Comparison of ENCODE assay signal across 26 cellular contexts in the genomic region with DNA sequence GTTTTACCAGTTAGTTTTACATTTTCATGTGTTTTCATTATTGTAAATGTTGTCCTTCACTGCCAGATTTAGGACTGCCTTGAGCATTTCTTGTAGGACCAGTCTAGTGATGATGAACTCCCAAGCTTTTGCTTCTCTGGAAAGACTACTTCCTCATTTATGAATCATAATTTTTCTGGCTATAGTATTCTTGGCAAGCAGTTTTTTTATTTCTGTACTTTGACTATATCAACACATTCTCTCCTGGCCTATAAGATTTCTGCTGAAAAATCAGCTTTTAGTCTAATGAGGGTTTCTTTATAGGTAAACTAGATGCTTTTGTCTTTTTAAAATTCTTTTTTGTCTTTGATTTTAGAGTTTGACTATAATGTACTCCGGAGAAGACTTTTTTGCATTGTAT.
"Had no signal": no experiment of that assay in that cellular context is flagged by ENCODE, and none has a peak within 500 bp of the region (broad histone marks: within the 10 kb centered on the region; RNA-seq: fewer than 3 reads in every experiment).

No MANE protein-coding gene starts in this region.

- ATAC-seq: natural killer cell; right lobe of liver; stimulated activated memory B cell treated with anti-CD40 and anti-IgM and Interleukin-4, amounts not matched to agents 10 μg/mL and 1 μg/mL and 100 μg/mL, for 72 hours; stimulated activated naive CD8-positive, alpha-beta T cell treated with anti-CD3 and anti-CD28 coated beads, Interleukin-15, amount 100 ng/mL, for 72 hours had no signal

- H3K9me3 ChIP-seq: ovary, right lobe of liver, testis, thyroid gland, vagina had no signal

- H3K27ac Mint-ChIP-seq: mesothelial cell of epicardium; naive B cell; natural killer cell; nephron progenitor cell; progenitor cell of endocrine pancreas; stimulated activated memory B cell treated with anti-CD40 and anti-IgM and Interleukin-4, amounts not matched to agents 10 μg/mL and 1 μg/mL and 100 μg/mL, for 72 hours; stimulated activated naive CD8-positive, alpha-beta T cell treated with anti-CD3 and anti-CD28 coated beads, Interleukin-15, amount 100 ng/mL, for 72 hours had no signal

- H3K36me3 ChIP-seq: left ventricle myocardium inferior, ovary, right atrium auricular region, right lobe of liver, thyroid gland, transverse colon, upper lobe of left lung, vagina had no signal

- H3K27ac ChIP-seq: left ventricle myocardium inferior, ovary, right atrium auricular region, right lobe of liver, testis, thyroid gland, transverse colon, upper lobe of left lung, vagina had no signal

- H3K4me3 ChIP-seq: left ventricle myocardium inferior, lung, ovary, right atrium auricular region, right lobe of liver, smooth muscle cell, testis, thyroid gland, transverse colon, upper lobe of left lung, vagina had no signal

- H3K27me3 Mint-ChIP-seq: progenitor cell of endocrine pancreas; stimulated activated memory B cell treated with anti-CD40 and anti-IgM and Interleukin-4, amounts not matched to agents 10 μg/mL and 1 μg/mL and 100 μg/mL, for 72 hours; stimulated activated naive CD8-positive, alpha-beta T cell treated with anti-CD3 and anti-CD28 coated beads, Interleukin-15, amount 100 ng/mL, for 72 hours had no signal

- H3K4me3 Mint-ChIP-seq: mesothelial cell of epicardium; naive B cell; natural killer cell; nephron progenitor cell; stimulated activated memory B cell treated with anti-CD40 and anti-IgM and Interleukin-4, amounts not matched to agents 10 μg/mL and 1 μg/mL and 100 μg/mL, for 72 hours; stimulated activated naive CD8-positive, alpha-beta T cell treated with anti-CD3 and anti-CD28 coated beads, Interleukin-15, amount 100 ng/mL, for 72 hours had no signal

- H3K4me1 Mint-ChIP-seq: mesothelial cell of epicardium; naive B cell; natural killer cell; nephron progenitor cell; stimulated activated memory B cell treated with anti-CD40 and anti-IgM and Interleukin-4, amounts not matched to agents 10 μg/mL and 1 μg/mL and 100 μg/mL, for 72 hours; stimulated activated naive CD8-positive, alpha-beta T cell treated with anti-CD3 and anti-CD28 coated beads, Interleukin-15, amount 100 ng/mL, for 72 hours had no signal

- DNase-seq: islet precursor cell; left ventricle myocardium inferior; mesendoderm; naive B cell; natural killer cell; nephron progenitor cell; ovary; right lobe of liver; stimulated activated CD4-positive, alpha-beta T cell treated with anti-CD3 and anti-CD28 coated beads, Interleukin-1b, Interleukin-23, amount 100 ng/mL, for 48 hours; stimulated activated CD4-positive, alpha-beta T cell treated with anti-CD3 and anti-CD28 coated beads, Interleukin-2, amount 100 ng/mL, for 48 hours; stimulated activated CD4-positive, alpha-beta T cell treated with anti-CD3 and anti-CD28 coated beads, Interleukin-4, amount 100 ng/mL, for 4 hours; stimulated activated CD8-positive, alpha-beta memory T cell treated with anti-CD3 and anti-CD28 coated beads, Interleukin-4, amount 100 ng/mL, for 48 hours; stimulated activated naive CD4-positive, alpha-beta T cell treated with Interleukin-2 at 50 U/mL for 16 hours; stimulated activated naive CD8-positive, alpha-beta T cell treated with anti-CD3 and anti-CD28 coated beads, Interleukin-15, amount 100 ng/mL, for 72 hours; substantia nigra; testis; thyroid gland; transverse colon; upper lobe of left lung had no signal

- H3K4me1 ChIP-seq: left ventricle myocardium inferior, right atrium auricular region, right lobe of liver, testis, thyroid gland, transverse colon, upper lobe of left lung, vagina had no signal

- H3K36me3 Mint-ChIP-seq: naive B cell; stimulated activated memory B cell treated with anti-CD40 and anti-IgM and Interleukin-4, amounts not matched to agents 10 μg/mL and 1 μg/mL and 100 μg/mL, for 72 hours had no signal
